ENCODE assay signal across 27 cellular contexts in the genomic region with DNA sequence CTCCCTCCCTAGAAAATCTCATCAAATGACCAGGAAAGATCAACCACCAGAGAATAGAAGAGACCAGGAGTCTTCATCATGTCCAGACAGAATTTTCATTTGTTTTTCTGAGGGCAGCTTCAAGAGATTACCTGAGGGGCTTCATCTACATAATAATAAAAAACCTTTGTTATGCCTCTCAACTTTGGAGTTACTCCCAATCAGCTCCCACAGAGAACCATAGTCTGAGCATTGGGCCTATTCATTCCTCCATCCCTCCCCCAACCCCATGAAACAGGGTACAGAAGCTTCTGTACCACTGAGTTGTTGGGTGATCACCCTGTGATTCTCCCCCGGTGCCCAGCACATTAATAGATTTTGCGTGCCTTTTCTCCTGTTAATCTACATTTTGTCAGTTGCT.
"Had no signal": no experiment of that assay in that cellular context is flagged by ENCODE, and none has a peak within 500 bp of the region (broad histone marks: within the 10 kb centered on the region; RNA-seq: fewer than 3 reads in every experiment).

No MANE protein-coding gene starts in this region.

- H3K27me3 ChIP-seq: adrenal gland, body of pancreas, esophagus squamous epithelium, neutrophil, ovary had no signal

- H3K4me1 ChIP-seq: adrenal gland, body of pancreas had no signal

- H3K4me3 ChIP-seq: adrenal gland, body of pancreas, esophagus squamous epithelium, left ventricle myocardium inferior, lung, ovary, skin epidermis, thoracic aorta had no signal

- DNase-seq: activated CD8-positive, alpha-beta memory T cell treated with anti-CD3 and anti-CD28 coated beads, Interleukin-2, amount 10 ng/mL, durations not matched to agents 7 days and 5 days; activated CD8-positive, alpha-beta T cell treated with anti-CD3 and anti-CD28 coated beads, Interleukin-2, amount 10 ng/mL, durations not matched to agents 7 days and 5 days; activated T-cell treated with anti-CD3 and anti-CD28 coated beads, Interleukin-2, amount 50 U/mL, for 48 hours; adrenal gland; aorta; body of pancreas; dermis blood vessel endothelial cell; effector CD4-positive, alpha-beta T cell; esophagus squamous epithelium; foreskin melanocyte; glutamatergic neuron; islet precursor cell; left ventricle myocardium inferior; ovary; stimulated activated CD4-positive, alpha-beta T cell treated with anti-CD3 and anti-CD28 coated beads, Interleukin-12 subunit alpha, Interleukin-12 subunit beta, amount 100 ng/mL, for 4 hours; stimulated activated CD4-positive, alpha-beta T cell treated with anti-CD3 and anti-CD28 coated beads, Interleukin-4, amount 100 ng/mL, for 24 hours; T-helper 2 cell had no signal

- H3K9me3 ChIP-seq: adrenal gland, body of pancreas, neutrophil, thoracic aorta had no signal

- ATAC-seq: activated CD8-positive, alpha-beta memory T cell treated with anti-CD3 and anti-CD28 coated beads, Interleukin-2, amount 10 ng/mL, durations not matched to agents 7 days and 5 days; activated CD8-positive, alpha-beta T cell treated with anti-CD3 and anti-CD28 coated beads, Interleukin-2, amount 10 ng/mL, durations not matched to agents 7 days and 5 days; activated naive CD4-positive, alpha-beta T cell treated with anti-CD3 and anti-CD28 coated beads, Interleukin-2, amount 50 U/mL, for 72 hours; body of pancreas; sciatic nerve; stimulated activated effector memory CD8-positive, alpha-beta T cell treated with anti-CD3 and anti-CD28 coated beads, Interleukin-12 subunit alpha, Interleukin-12 subunit beta, amount 100 ng/mL, for 72 hours had no signal

- FAIRE-seq: colon, endometrium had no signal

- H3K36me3 ChIP-seq: adrenal gland, esophagus squamous epithelium, left ventricle myocardium inferior, neutrophil, ovary, thoracic aorta had no signal

- H3K27ac ChIP-seq: adrenal gland, body of pancreas, epithelial cell of prostate, esophagus squamous epithelium, left ventricle myocardium inferior, neutrophil, ovary, skin epidermis, thoracic aorta had no signal
